ENCODE assay signal across 1 cellular context in genomic region chr18:56641714-56642331, GRCh38.
TF ChIP-seq lines count a peak whose summit lies in the region.

No MANE protein-coding gene starts in this region.

TF ChIP-seq in HepG2, 621 proteins besides CTCF, POLR2A, EP300 and RAD21 (continued from another document):
- TF ChIP-seq FOXA1 (IDR thresholded peaks at IDR 0.05) (no peak), FOXA1 (CRISPR knock-in tag; IDR thresholded peaks at IDR 0.05) (peak; percentile 78), MED1 (CRISPR knock-in tag; IDR thresholded peaks at IDR 0.05) (peak; percentile 48; the same call in 1 of the 2 replicates), ZNF687 (CRISPR knock-in tag; IDR thresholded peaks at IDR 0.05) (peak; percentile 31), BHLHE40 (IDR thresholded peaks at IDR 0.05; ENCODE audit: low read length) (no peak), ZMYM2 (CRISPR knock-in tag; IDR thresholded peaks at IDR 0.05) (peak; percentile 46; the same call in 1 of the 2 replicates), KLF16 (CRISPR knock-in tag; IDR thresholded peaks at IDR 0.05) (0 out of 4 replicates have a peak, but pooled peaks of 1 of the 2 experiments have one; percentile 40), SALL1 (CRISPR knock-in tag; IDR thresholded peaks at IDR 0.05) (0 out of 2 replicates have a peak, but pooled peaks have one; percentile 13), ZBTB38 (CRISPR knock-in tag; IDR thresholded peaks at IDR 0.05) (no peak), IRF2 (CRISPR knock-in tag; IDR thresholded peaks at IDR 0.05) (0 out of 2 replicates have a peak, but pooled peaks have one; percentile 23), RCOR2 (CRISPR knock-in tag; IDR thresholded peaks at IDR 0.05) (peak; percentile 59), HMG20A (CRISPR knock-in tag; IDR thresholded peaks at IDR 0.05; ENCODE audit: borderline replicate concordance) (peak; percentile 75; the same call in 1 of the 2 replicates), GABPA (IDR thresholded peaks at IDR 0.05; ENCODE audit: low read depth, low read length) (no peak), GABPA (CRISPR knock-in tag; IDR thresholded peaks at IDR 0.05; ENCODE audit: low read depth) (peak; percentile 74), ZSCAN31 (CRISPR knock-in tag; IDR thresholded peaks at IDR 0.05; ENCODE audit: low read depth) (peak; percentile 100), FOXP1 (IDR thresholded peaks at IDR 0.05) (no peak), FOXP1 (CRISPR knock-in tag; IDR thresholded peaks at IDR 0.05) (peak; percentile 47; the same call in 1 of the 2 replicates), FOSL2 (CRISPR knock-in tag; IDR thresholded peaks at IDR 0.05) (peak; percentile 95), RARA (CRISPR knock-in tag; IDR thresholded peaks at IDR 0.05) (peak; percentile 68), ZNF232 (CRISPR knock-in tag; IDR thresholded peaks at IDR 0.05; ENCODE audit: borderline replicate concordance) (no peak), TFAP4 (IDR thresholded peaks at IDR 0.05; ENCODE audit: borderline replicate concordance, low read depth) (no peak), GATAD1 (CRISPR knock-in tag; IDR thresholded peaks at IDR 0.05) (0 out of 2 replicates have a peak, but pooled peaks have one; percentile 22), SCMH1 (CRISPR knock-in tag; IDR thresholded peaks at IDR 0.05; ENCODE audit: borderline replicate concordance) (no peak), PAXIP1 (CRISPR knock-in tag; conservative IDR thresholded peaks at IDR 0.05) (0 out of 2 replicates have a peak, but pooled peaks have one; percentile 19), YEATS2 (CRISPR knock-in tag; IDR thresholded peaks at IDR 0.05; ENCODE audit: borderline replicate concordance) (peak; percentile 72; the same call in 1 of the 2 replicates), MIXL1 (CRISPR knock-in tag; IDR thresholded peaks at IDR 0.05) (0 out of 2 replicates have a peak, but pooled peaks have one; percentile 34)
- TF ChIP-seq, protein P1, sequence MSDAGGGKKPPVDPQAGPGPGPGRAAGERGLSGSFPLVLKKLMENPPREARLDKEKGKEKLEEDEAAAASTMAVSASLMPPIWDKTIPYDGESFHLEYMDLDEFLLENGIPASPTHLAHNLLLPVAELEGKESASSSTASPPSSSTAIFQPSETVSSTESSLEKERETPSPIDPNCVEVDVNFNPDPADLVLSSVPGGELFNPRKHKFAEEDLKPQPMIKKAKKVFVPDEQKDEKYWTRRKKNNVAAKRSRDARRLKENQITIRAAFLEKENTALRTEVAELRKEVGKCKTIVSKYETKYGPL (CRISPR knock-in tag; IDR thresholded peaks at IDR 0.05): peak; percentile 46; the same call in 1 of the 2 replicates
- TF ChIP-seq, protein P2, sequence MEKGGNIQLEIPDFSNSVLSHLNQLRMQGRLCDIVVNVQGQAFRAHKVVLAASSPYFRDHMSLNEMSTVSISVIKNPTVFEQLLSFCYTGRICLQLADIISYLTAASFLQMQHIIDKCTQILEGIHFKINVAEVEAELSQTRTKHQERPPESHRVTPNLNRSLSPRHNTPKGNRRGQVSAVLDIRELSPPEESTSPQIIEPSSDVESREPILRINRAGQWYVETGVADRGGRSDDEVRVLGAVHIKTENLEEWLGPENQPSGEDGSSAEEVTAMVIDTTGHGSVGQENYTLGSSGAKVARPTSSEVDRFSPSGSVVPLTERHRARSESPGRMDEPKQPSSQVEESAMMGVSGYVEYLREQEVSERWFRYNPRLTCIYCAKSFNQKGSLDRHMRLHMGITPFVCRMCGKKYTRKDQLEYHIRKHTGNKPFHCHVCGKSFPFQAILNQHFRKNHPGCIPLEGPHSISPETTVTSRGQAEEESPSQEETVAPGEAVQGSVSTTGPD (CRISPR knock-in tag; IDR thresholded peaks at IDR 0.05): 0 out of 2 replicates have a peak, but pooled peaks have one; percentile 59
- TF ChIP-seq, protein P3, sequence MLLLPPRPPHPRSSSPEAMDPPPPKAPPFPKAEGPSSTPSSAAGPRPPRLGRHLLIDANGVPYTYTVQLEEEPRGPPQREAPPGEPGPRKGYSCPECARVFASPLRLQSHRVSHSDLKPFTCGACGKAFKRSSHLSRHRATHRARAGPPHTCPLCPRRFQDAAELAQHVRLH (CRISPR knock-in tag; IDR thresholded peaks at IDR 0.05; ENCODE audit: borderline replicate concordance, low read depth): 0 out of 2 replicates have a peak, but pooled peaks have one; percentile 52
